Comparison of ENCODE assay signal across 8 cellular contexts in the genomic region with DNA sequence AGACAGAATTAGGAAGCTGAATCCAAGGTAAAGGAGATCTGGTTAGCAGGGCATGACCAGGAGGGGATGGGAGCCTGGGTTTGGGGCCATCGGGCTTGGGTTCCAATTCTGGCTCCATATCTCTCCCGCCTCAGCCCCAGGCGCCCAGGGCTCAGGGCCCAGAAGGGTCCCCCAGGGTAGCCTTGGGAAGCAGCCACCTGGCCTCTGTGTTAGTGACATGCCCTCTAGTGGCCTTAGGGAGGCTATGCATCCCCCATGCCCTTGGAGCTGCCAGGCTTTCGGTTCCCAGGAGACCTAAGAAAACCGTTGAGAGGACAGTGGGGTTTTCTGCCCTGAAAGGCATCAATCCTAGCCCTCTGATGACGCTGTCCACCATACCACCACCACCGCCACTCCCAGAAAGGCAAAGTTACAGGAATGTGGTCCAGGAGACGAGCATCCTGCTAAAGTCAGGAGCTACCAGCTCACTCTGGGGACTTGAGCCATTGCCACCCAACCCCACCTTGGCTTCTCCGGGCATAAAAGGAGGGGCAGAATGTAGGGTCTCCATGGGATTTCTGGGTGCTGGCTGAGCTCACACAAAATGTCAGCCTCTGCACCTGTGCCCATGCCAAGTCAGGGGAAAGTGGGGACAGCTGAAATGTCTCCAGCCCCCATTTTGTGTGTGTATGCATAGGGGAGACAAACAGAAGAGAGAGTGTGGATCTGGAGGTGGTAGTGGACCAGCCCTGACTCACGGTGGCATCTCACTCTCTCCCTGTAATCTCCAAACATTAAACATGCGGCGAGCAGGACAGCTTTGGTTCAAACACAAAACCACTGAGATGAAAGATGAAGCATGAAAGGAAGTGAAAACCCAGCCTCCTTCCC. TPM values are rescaled to one million over a fixed set of nuclear protein-coding genes. Genes with fewer than 3 reads are reported as not detected.
DNase-seq lines count a peak whose midpoint lies in the region; ATAC-seq, FAIRE-seq and TF ChIP-seq lines count a peak whose summit lies in the region.

No MANE protein-coding gene starts in this region.

- no peak overlapping the region for H3K27ac Mint-ChIP-seq in endodermal cell

- no peak overlapping the region for H3K4me3 ChIP-seq in WERI-Rb-1 (ENCODE audit: low read depth, low read length)
- no peak overlapping the region for H3K4me3 ChIP-seq in endodermal cell (ENCODE audit: low read length)

- FAIRE-seq in GM12892 (lab: Jason Lieb, UNC) = peak; percentile 61
- FAIRE-seq in urothelium cell line (lab: Jason Lieb, UNC) = no peak

- DNase-seq in AG08395 (ENCODE audit: low spot score) (peak; percentile 84), GM12892 (ENCODE audit: insufficient read length) (peak; percentile 73), NCI-H1694 treated with DMSO at 0.1 percent for 48 hours (lab: John Stamatoyannopoulos, UW) (peak; percentile 91), WERI-Rb-1 (peak; percentile 82), endodermal cell (peak; percentile 92), myocyte (ENCODE audit: low read depth) (peak; percentile 68), urothelium cell line (ENCODE audit: low spot score) (peak; percentile 89)

- H3K9me3 ChIP-seq in WERI-Rb-1 (ENCODE audit: severe bottlenecking) (no peaks in the 10 kb centered on the region), endodermal cell (ENCODE audit: control insufficient read depth, low read length) (no peaks in the 10 kb centered on the region)

- H3K9me3 Mint-ChIP-seq in endodermal cell = no peaks in the 10 kb centered on the region

- no peak overlapping the region for H3K4me3 Mint-ChIP-seq in endodermal cell

- H3K9ac ChIP-seq in endodermal cell (ENCODE audit: extremely low read depth, low read length, poor library complexity, severe bottlenecking) = no peak overlapping the region

- 59 to 70% methylated on average over 5 to 11 of the region's 12 CpGs for WGBS in endodermal cell (ENCODE audit: insufficient coverage in 1 of 2, insufficient read length in 1 of 2), 2 experiments

- peak; percentile 66 for ATAC-seq in HG02870 (IDR thresholded peaks at IDR 0.05; ENCODE audit: unreplicated experiment)

- H3K27ac ChIP-seq in WERI-Rb-1 (no peak overlapping the region), endodermal cell (ENCODE audit: low read depth, low read length) (no peak overlapping the region)

- peaks cover 18% of the 10 kb centered on the region for H3K4me1 Mint-ChIP-seq in endodermal cell

- no peaks in the 10 kb centered on the region for H3K4me1 ChIP-seq in endodermal cell (ENCODE audit: control insufficient read depth, insufficient read depth, low read length)

- TF ChIP-seq CTCF in WERI-Rb-1 (IDR thresholded peaks at IDR 0.05; ENCODE audit: low read depth, low read length) (peak; percentile 98), endodermal cell (conservative IDR thresholded peaks at IDR 0.05) (peak; percentile 93)

- H3K36me3 ChIP-seq in WERI-Rb-1 (no peaks in the 10 kb centered on the region; the same call in 1 of the 2 replicates), endodermal cell (ENCODE audit: control insufficient read depth, insufficient read depth, low read length) (no peaks in the 10 kb centered on the region)

- H3K27me3 ChIP-seq in WERI-Rb-1 (ENCODE audit: insufficient read depth, low read depth, severe bottlenecking) (no peaks in the 10 kb centered on the region), endodermal cell (ENCODE audit: control insufficient read depth, insufficient read depth, low read length, poor library complexity, severe bottlenecking) (no peaks in the 10 kb centered on the region)

- peaks cover 2% of the 10 kb centered on the region for H3K36me3 Mint-ChIP-seq in endodermal cell (ENCODE audit: low read depth)

- no peak for TF ChIP-seq POLR2A in GM12892 (IDR thresholded peaks at IDR 0.05; ENCODE audit: low read depth, low read length)

- no peaks in the 10 kb centered on the region for H3K27me3 Mint-ChIP-seq in endodermal cell (ENCODE audit: insufficient read depth)

RNA-seq across cellular contexts. Expression of gene EMX1, which starts 56.5 kb away (rescaled TPM):
- 0.66 TPM for polyA plus RNA-seq in GM12892 (2012; ENCODE audit: missing spikeins)
- total RNA-seq in endodermal cell = 1 to 10 TPM in 1 of 2 donors, under 1 TPM in 1; 0.35 to 1.1 TPM
- 0.25 TPM for polyA plus RNA-seq in endodermal cell (2013, experiment 1 of 2)
- 0.17 TPM for polyA plus RNA-seq in endodermal cell (2013, experiment 2 of 2)
- total RNA-seq in myocyte = not detected in 2 replicates
- polyA plus RNA-seq in myocyte (2012) = 0.03 TPM
